8 cellular contexts compared by ENCODE assay signal in the genomic region with DNA sequence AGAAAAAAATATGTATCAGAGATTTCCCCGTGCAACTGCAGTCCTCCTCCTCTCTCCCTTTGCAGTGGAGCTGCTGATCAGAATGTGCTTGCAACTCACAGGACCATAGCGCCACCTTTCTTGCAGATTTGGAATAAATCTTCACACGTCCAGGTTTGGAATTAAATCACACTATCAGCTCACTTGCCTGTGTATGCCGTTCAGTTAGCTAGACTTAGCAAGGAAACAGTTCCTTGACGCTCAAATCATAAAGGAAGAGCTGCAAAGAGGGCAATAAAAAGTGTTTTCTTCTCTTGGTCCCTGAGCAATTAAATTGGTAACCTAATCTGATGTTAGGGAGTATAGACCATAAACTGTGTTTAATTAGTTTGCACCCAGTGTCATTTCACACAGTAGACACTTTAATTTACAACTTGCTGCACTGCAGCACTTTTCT.
DNase-seq lines count a peak whose midpoint lies in the region; ATAC-seq and TF ChIP-seq lines count a peak whose summit lies in the region.

No MANE protein-coding gene starts in this region.

- H3K27ac ChIP-seq in SK-N-MC = no peak overlapping the region
- no peak overlapping the region for H3K27ac ChIP-seq in effector memory CD4-positive, alpha-beta T cell (ENCODE audit: insufficient read depth, low read length, poor library complexity, severe bottlenecking)

- H3K9me3 ChIP-seq in SK-N-MC (ENCODE audit: low read depth, low read length) = no peaks in the 10 kb centered on the region
- H3K9me3 ChIP-seq in effector memory CD4-positive, alpha-beta T cell (ENCODE audit: control insufficient read depth, low read length) = no peaks in the 10 kb centered on the region

- H3K27me3 ChIP-seq in effector memory CD4-positive, alpha-beta T cell (replicated peaks; ENCODE audit: control insufficient read depth, insufficient read depth, low read length, poor library complexity, severe bottlenecking) = no peaks in the 10 kb centered on the region

- no peaks in the 10 kb centered on the region for H3K4me1 ChIP-seq in effector memory CD4-positive, alpha-beta T cell (ENCODE audit: control insufficient read depth, insufficient read depth, low read length, poor library complexity, severe bottlenecking)

- DNase-seq in ELF-1 (ENCODE audit: low read depth, low spot score) = peak; percentile 64
- peak; percentile 74 to 99 (median 89) for DNase-seq in NCI-H1417 (lab: John Stamatoyannopoulos, UW)
- DNase-seq in SK-N-MC (ENCODE audit: low read depth, low spot score) = peak; percentile 67
- DNase-seq in epithelial cell of proximal tubule (ENCODE audit: low read depth) = peak; percentile 33
- peak; percentile 90 for DNase-seq in midbrain (lab: John Stamatoyannopoulos, UW)
- DNase-seq in cortex of kidney (lab: John Stamatoyannopoulos, UW) = no peak
- no peak for DNase-seq in effector memory CD4-positive, alpha-beta T cell

- peak; percentile 86 for TF ChIP-seq CTCF in epithelial cell of proximal tubule (conservative IDR thresholded peaks at IDR 0.05; ENCODE audit: low read depth, low read length)

- H3K4me3 ChIP-seq in SK-N-MC (peak overlapping the region; percentile 67), epithelial cell of proximal tubule (ENCODE audit: low read depth, low read length) (no peak overlapping the region)
- no peak overlapping the region for H3K4me3 ChIP-seq in effector memory CD4-positive, alpha-beta T cell (ENCODE audit: insufficient read depth, low read depth, low read length, poor library complexity, severe bottlenecking)

- H3K9ac ChIP-seq in SK-N-MC (ENCODE audit: insufficient read length) = peak overlapping the region; percentile 23

- ATAC-seq in GM21786 (IDR thresholded peaks at IDR 0.05; ENCODE audit: unreplicated experiment) = peak; percentile 81

- H3K36me3 ChIP-seq in SK-N-MC (ENCODE audit: insufficient read depth, low read length) = no peaks in the 10 kb centered on the region
- no peaks in the 10 kb centered on the region for H3K36me3 ChIP-seq in effector memory CD4-positive, alpha-beta T cell (ENCODE audit: control insufficient read depth, insufficient read depth, low read length)

Comparison
In these comparisons a context has a peak if more than half of its experiments do, and no peak if none do; other contexts are left out.
1. DNase-seq: peak in ELF-1 (single experiment), NCI-H1417 (3 of 3), SK-N-MC (single experiment), epithelial cell of proximal tubule (single experiment) and midbrain (single experiment); none in cortex of kidney (single experiment) and effector memory CD4-positive, alpha-beta T cell (0 of 3).